ENCODE assay signal across 1 cellular context in the genomic region with DNA sequence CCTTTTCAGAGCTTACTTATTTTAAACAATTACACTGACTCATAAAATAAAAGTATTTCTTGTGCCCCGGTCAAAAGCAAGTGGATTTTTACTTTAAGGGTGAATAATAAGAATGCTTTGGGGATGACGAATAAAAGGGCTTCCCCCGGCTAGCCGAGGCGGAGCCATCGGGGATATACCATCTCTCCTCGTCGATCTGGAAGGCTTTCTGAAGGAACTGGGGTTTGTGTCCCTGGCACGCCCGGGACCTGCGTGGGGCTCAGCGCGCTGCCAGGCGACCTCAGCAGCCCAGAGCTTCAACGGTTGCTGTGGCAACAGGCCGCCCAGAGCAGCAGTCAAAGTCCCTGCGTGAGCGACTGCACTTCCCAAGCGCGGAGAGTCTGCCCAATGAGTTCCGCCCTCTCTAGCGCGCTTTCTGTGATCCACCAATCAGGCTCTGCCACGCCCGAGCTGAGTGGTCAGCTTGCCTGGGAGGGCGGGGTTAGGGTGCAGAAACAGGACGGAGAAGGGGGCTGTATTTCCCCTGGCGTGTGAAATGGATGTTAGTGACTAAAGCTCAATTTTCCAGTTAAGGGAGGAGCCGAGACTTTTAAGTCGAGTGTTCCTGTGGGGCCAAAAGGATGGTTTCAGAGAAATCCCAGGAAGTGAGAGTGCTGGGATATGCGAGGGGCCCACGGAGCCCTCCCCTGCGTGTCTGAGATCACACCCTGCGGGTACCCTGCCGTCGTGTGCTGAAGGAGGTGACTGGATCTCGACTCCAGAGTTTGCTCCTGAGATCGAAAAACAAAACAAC.
TF ChIP-seq lines count a peak whose summit lies in the region.

No MANE protein-coding gene starts in this region.

TF ChIP-seq in K562, 482 proteins besides CTCF, POLR2A, EP300 and RAD21 (continued from another document and continues in another):
- TF ChIP-seq REST (CRISPR knock-in tag; IDR thresholded peaks at IDR 0.05; ENCODE audit: low read depth) (no peak), E2F8 (IDR thresholded peaks at IDR 0.05; ENCODE audit: low read depth, partially characterized antibody) (peak; percentile 33), TGIF2 (CRISPR knock-in tag; IDR thresholded peaks at IDR 0.05) (no peak), HCFC1 (IDR thresholded peaks at IDR 0.05; ENCODE audit: low read depth, low read length) (no peak), ZNF512 (tag; IDR thresholded peaks at IDR 0.05) (no peak), SMC3 (conservative IDR thresholded peaks at IDR 0.05; ENCODE audit: insufficient read depth, low read depth, low read length) (0 out of 2 replicates have a peak, but pooled peaks have one; percentile 8), PCBP1 (IDR thresholded peaks at IDR 0.05; ENCODE audit: low read depth, low read length, poor library complexity, severe bottlenecking) (no peak), SNRNP70 (optimal IDR thresholded peaks at IDR 0.05; ENCODE audit: low read depth, low read length) (no peak), HDAC8 (tag; IDR thresholded peaks at IDR 0.05) (no peak), NUFIP1 (IDR thresholded peaks at IDR 0.05; ENCODE audit: partially characterized antibody) (no peak), CREB3 (tag; conservative IDR thresholded peaks at IDR 0.05; ENCODE audit: low read depth) (no peak), ZBTB12 (CRISPR knock-in tag; IDR thresholded peaks at IDR 0.05) (no peak), NFATC3 (IDR thresholded peaks at IDR 0.05) (no peak), KLF6 (CRISPR knock-in tag; IDR thresholded peaks at IDR 0.05; ENCODE audit: borderline replicate concordance) (no peak; the same call in 1 of the 2 replicates), SIN3A (IDR thresholded peaks at IDR 0.05; ENCODE audit: borderline replicate concordance in 2 of 2, control insufficient read depth in 1 of 2, low read depth in 2 of 2, low read length in 2 of 2) (peak; percentile 42 to 53; a peak in 1 of 4 replicates), ZNF57 (CRISPR knock-in tag; IDR thresholded peaks at IDR 0.05) (no peak), FOXJ3 (CRISPR knock-in tag; IDR thresholded peaks at IDR 0.05) (no peak), POLR2G (IDR thresholded peaks at IDR 0.05; ENCODE audit: low read depth, low read length) (peak; percentile 72), TAF15 (IDR thresholded peaks at IDR 0.05; ENCODE audit: low read depth, low read length) (no peak), ADNP (tag; IDR thresholded peaks at IDR 0.05) (no peak), MYC (IDR thresholded peaks at IDR 0.05; ENCODE audit: low read depth, low read length) (peak; percentile 69), MYC (CRISPR knock-in tag; IDR thresholded peaks at IDR 0.05; ENCODE audit: borderline replicate concordance, low read depth) (no peak), ZC3H4 (CRISPR knock-in tag; IDR thresholded peaks at IDR 0.05; ENCODE audit: borderline replicate concordance) (no peak), DPF2 (IDR thresholded peaks at IDR 0.05) (no peak), CREM (IDR thresholded peaks at IDR 0.05; ENCODE audit: low read depth) (peak; percentile 89), HES1 (IDR thresholded peaks at IDR 0.05; ENCODE audit: low read depth) (no peak), SREBF2 (CRISPR knock-in tag; IDR thresholded peaks at IDR 0.05) (no peak)
- TF ChIP-seq, protein P1, sequence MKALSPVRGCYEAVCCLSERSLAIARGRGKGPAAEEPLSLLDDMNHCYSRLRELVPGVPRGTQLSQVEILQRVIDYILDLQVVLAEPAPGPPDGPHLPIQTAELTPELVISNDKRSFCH (CRISPR knock-in tag; IDR thresholded peaks at IDR 0.05) = no peak
- TF ChIP-seq, protein P1 (tag; IDR thresholded peaks at IDR 0.05) = 0 out of 2 replicates have a peak, but pooled peaks have one; percentile 20
- TF ChIP-seq, protein P2, sequence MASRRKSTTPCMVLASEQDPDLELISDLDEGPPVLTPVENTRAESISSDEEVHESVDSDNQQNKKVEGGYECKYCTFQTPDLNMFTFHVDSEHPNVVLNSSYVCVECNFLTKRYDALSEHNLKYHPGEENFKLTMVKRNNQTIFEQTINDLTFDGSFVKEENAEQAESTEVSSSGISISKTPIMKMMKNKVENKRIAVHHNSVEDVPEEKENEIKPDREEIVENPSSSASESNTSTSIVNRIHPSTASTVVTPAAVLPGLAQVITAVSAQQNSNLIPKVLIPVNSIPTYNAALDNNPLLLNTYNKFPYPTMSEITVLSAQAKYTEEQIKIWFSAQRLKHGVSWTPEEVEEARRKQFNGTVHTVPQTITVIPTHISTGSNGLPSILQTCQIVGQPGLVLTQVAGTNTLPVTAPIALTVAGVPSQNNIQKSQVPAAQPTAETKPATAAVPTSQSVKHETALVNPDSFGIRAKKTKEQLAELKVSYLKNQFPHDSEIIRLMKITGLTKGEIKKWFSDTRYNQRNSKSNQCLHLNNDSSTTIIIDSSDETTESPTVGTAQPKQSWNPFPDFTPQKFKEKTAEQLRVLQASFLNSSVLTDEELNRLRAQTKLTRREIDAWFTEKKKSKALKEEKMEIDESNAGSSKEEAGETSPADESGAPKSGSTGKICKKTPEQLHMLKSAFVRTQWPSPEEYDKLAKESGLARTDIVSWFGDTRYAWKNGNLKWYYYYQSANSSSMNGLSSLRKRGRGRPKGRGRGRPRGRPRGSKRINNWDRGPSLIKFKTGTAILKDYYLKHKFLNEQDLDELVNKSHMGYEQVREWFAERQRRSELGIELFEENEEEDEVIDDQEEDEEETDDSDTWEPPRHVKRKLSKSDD (conservative IDR thresholded peaks at IDR 0.05; ENCODE audit: low read length) = no peak
- TF ChIP-seq, protein P3, sequence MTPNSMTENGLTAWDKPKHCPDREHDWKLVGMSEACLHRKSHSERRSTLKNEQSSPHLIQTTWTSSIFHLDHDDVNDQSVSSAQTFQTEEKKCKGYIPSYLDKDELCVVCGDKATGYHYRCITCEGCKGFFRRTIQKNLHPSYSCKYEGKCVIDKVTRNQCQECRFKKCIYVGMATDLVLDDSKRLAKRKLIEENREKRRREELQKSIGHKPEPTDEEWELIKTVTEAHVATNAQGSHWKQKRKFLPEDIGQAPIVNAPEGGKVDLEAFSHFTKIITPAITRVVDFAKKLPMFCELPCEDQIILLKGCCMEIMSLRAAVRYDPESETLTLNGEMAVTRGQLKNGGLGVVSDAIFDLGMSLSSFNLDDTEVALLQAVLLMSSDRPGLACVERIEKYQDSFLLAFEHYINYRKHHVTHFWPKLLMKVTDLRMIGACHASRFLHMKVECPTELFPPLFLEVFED (CRISPR knock-in tag; conservative IDR thresholded peaks at IDR 0.05) = no peak
- TF ChIP-seq, protein P4, sequence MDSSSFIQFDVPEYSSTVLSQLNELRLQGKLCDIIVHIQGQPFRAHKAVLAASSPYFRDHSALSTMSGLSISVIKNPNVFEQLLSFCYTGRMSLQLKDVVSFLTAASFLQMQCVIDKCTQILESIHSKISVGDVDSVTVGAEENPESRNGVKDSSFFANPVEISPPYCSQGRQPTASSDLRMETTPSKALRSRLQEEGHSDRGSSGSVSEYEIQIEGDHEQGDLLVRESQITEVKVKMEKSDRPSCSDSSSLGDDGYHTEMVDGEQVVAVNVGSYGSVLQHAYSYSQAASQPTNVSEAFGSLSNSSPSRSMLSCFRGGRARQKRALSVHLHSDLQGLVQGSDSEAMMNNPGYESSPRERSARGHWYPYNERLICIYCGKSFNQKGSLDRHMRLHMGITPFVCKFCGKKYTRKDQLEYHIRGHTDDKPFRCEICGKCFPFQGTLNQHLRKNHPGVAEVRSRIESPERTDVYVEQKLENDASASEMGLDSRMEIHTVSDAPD (CRISPR knock-in tag; IDR thresholded peaks at IDR 0.05) = no peak
- TF ChIP-seq, protein P5, sequence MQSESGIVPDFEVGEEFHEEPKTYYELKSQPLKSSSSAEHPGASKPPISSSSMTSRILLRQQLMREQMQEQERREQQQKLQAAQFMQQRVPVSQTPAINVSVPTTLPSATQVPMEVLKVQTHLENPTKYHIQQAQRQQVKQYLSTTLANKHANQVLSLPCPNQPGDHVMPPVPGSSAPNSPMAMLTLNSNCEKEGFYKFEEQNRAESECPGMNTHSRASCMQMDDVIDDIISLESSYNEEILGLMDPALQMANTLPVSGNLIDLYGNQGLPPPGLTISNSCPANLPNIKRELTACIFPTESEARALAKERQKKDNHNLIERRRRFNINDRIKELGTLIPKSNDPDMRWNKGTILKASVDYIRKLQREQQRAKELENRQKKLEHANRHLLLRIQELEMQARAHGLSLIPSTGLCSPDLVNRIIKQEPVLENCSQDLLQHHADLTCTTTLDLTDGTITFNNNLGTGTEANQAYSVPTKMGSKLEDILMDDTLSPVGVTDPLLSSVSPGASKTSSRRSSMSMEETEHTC (IDR thresholded peaks at IDR 0.05) = no peak
